ENCODE assay signal across 1 cellular context in genomic region chr11:81888391-81888790, GRCh38.
TF ChIP-seq lines count a peak whose summit lies in the region.

No MANE protein-coding gene starts in this region.

TF ChIP-seq in GM23338, 12 proteins besides CTCF, POLR2A, EP300 and RAD21 (continued from another document):
- TF ChIP-seq ZNF462 (CRISPR knock-in tag; IDR thresholded peaks at IDR 0.05), result no peak
- no peak for TF ChIP-seq NANOG (IDR thresholded peaks at IDR 0.05; ENCODE audit: borderline replicate concordance)
- no peak for TF ChIP-seq ETS1 (IDR thresholded peaks at IDR 0.05)
- no peak for TF ChIP-seq REST (IDR thresholded peaks at IDR 0.05; ENCODE audit: unreplicated experiment)
- TF ChIP-seq ZNF114 (CRISPR knock-in tag; IDR thresholded peaks at IDR 0.05), result no peak
- TF ChIP-seq EZH2phosphoT487 (IDR thresholded peaks at IDR 0.05; ENCODE audit: unreplicated experiment), result no peak
- no peak for TF ChIP-seq ZNF331 (CRISPR knock-in tag; IDR thresholded peaks at IDR 0.05; ENCODE audit: low read depth)
TF ChIP-seq in GM23338: peak in this region for 0.
